ENCODE assay signal across 19 cellular contexts in the genomic region with DNA sequence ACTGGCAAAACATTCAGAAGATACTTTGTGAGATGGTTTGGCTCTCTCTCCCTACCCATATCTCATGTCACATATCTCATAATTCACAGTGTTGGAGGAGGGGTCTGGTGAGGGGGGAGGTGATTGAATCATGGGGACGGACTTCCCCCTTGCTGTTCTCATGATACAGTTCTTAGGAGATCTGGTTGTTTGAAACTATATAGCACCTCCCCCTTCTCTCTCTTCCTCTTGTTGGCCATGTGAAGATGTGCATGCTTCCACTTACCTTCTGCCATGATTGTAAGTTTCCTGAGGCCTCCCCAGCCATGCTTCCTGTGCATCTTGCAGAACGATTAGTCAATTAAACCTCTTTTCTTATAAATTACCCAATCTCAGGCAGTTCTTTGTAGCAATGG.
"Had no signal": no experiment of that assay in that cellular context is flagged by ENCODE, and none has a peak within 500 bp of the region (broad histone marks: within the 10 kb centered on the region; RNA-seq: fewer than 3 reads in every experiment).

No MANE protein-coding gene starts in this region.

- H3K4me3 Mint-ChIP-seq: activated CD4-positive, alpha-beta memory T cell treated with anti-CD3 and anti-CD28 coated beads, Interleukin-2, amount 10 ng/mL, durations not matched to agents 7 days and 5 days; activated naive CD4-positive, alpha-beta T cell treated with anti-CD3 and anti-CD28 coated beads, Interleukin-2, amount 50 U/mL, for 24 hours; activated T-cell treated with anti-CD3 and anti-CD28 coated beads, Interleukin-2, amount 50 U/mL, for 4 hours; central memory CD8-positive, alpha-beta T cell; memory B cell; natural killer cell treated with Interleukin-12 subunit alpha and Interleukin-12 subunit beta and Interleukin-15 and Interleukin-18, amount 100 ng/mL, for 72 hours had no signal

- H3K4me1 ChIP-seq: body of pancreas, prostate gland had no signal

- H3K27me3 ChIP-seq: body of pancreas, esophagus squamous epithelium had no signal

- DNase-seq: activated CD4-positive, alpha-beta memory T cell treated with anti-CD3 and anti-CD28 coated beads, Interleukin-2, amount 10 ng/mL, durations not matched to agents 7 days and 5 days; activated effector memory CD4-positive, alpha-beta T cell treated with anti-CD3 and anti-CD28 coated beads, Interleukin-2, amount 50 U/mL, for 16 hours; activated T-cell treated with anti-CD3 and anti-CD28 coated beads, Interleukin-2, amount 50 U/mL, for 4 hours; amniotic stem cell; body of pancreas; cortex of kidney; effector CD4-positive, alpha-beta T cell; esophagus squamous epithelium; kidney glomerular epithelial cell; left ventricle myocardium superior; stimulated activated CD4-positive, alpha-beta T cell treated with anti-CD3 and anti-CD28 coated beads, Interleukin-1b, Interleukin-23, amount 100 ng/mL, for 48 hours; T-helper 9 cell had no signal

- H3K27me3 Mint-ChIP-seq: activated CD4-positive, alpha-beta memory T cell treated with anti-CD3 and anti-CD28 coated beads, Interleukin-2, amount 10 ng/mL, durations not matched to agents 7 days and 5 days; activated naive CD4-positive, alpha-beta T cell treated with anti-CD3 and anti-CD28 coated beads, Interleukin-2, amount 50 U/mL, for 24 hours; central memory CD8-positive, alpha-beta T cell; memory B cell; natural killer cell treated with Interleukin-12 subunit alpha and Interleukin-12 subunit beta and Interleukin-15 and Interleukin-18, amount 100 ng/mL, for 72 hours had no signal

- ATAC-seq: body of pancreas; left ventricle myocardium superior; natural killer cell treated with Interleukin-12 subunit alpha and Interleukin-12 subunit beta and Interleukin-15 and Interleukin-18, amount 100 ng/mL, for 72 hours; sciatic nerve had no signal

- H3K9me3 ChIP-seq: body of pancreas, esophagus squamous epithelium, prostate gland, thoracic aorta had no signal

- H3K27ac ChIP-seq: body of pancreas, esophagus squamous epithelium, prostate gland had no signal

- H3K27ac Mint-ChIP-seq: activated CD4-positive, alpha-beta memory T cell treated with anti-CD3 and anti-CD28 coated beads, Interleukin-2, amount 10 ng/mL, durations not matched to agents 7 days and 5 days; memory B cell; natural killer cell treated with Interleukin-12 subunit alpha and Interleukin-12 subunit beta and Interleukin-15 and Interleukin-18, amount 100 ng/mL, for 72 hours had no signal

- H3K36me3 ChIP-seq: prostate gland, thoracic aorta had no signal

- H3K4me3 ChIP-seq: body of pancreas, esophagus squamous epithelium, prostate gland, thoracic aorta had no signal

- H3K4me1 Mint-ChIP-seq: activated CD4-positive, alpha-beta memory T cell treated with anti-CD3 and anti-CD28 coated beads, Interleukin-2, amount 10 ng/mL, durations not matched to agents 7 days and 5 days; activated naive CD4-positive, alpha-beta T cell treated with anti-CD3 and anti-CD28 coated beads, Interleukin-2, amount 50 U/mL, for 24 hours; central memory CD8-positive, alpha-beta T cell; memory B cell had no signal

- H3K9me3 Mint-ChIP-seq: activated naive CD4-positive, alpha-beta T cell treated with anti-CD3 and anti-CD28 coated beads, Interleukin-2, amount 50 U/mL, for 24 hours; central memory CD8-positive, alpha-beta T cell; natural killer cell treated with Interleukin-12 subunit alpha and Interleukin-12 subunit beta and Interleukin-15 and Interleukin-18, amount 100 ng/mL, for 72 hours had no signal
